Comparison of ENCODE assay signal across 8 cellular contexts in genomic region chr6:31836036-31836675, GRCh38. TPM values are rescaled to one million over a fixed set of nuclear protein-coding genes. Genes with fewer than 3 reads are reported as not detected.
DNase-seq lines count a peak whose midpoint lies in the region; ATAC-seq and TF ChIP-seq lines count a peak whose summit lies in the region.

No MANE protein-coding gene starts in this region.

- peak overlapping the region; percentile 97 for H3K9ac ChIP-seq in BLaER1

- no peaks in the 10 kb centered on the region for H3K9me3 Mint-ChIP-seq in chondrocyte (ENCODE audit: low read depth)
- H3K9me3 Mint-ChIP-seq in naive thymus-derived CD4-positive, alpha-beta T cell = no peaks in the 10 kb centered on the region

- peak overlapping the region; percentile 98 for H3K27ac ChIP-seq in BLaER1
- H3K27ac ChIP-seq in naive thymus-derived CD4-positive, alpha-beta T cell (ENCODE audit: low read depth, low read length) = peak overlapping the region; percentile 92

- peak overlapping the region; percentile 96 for H3K4me2 ChIP-seq in BLaER1

- POLR2A ChIA-PET in naive thymus-derived CD4-positive, alpha-beta T cell (lab: Charles Lee) = interaction anchor here (0.7 to 3.7 kb wide), 15 partner anchors 9 to 318 kb away, joined by 3 to 21 read pairs (median 5); partner anchors contain the start of genes ABHD16A, CSNK2B, DDAH2 and DDX39B

- H3K4me3 Mint-ChIP-seq in chondrocyte (ENCODE audit: unreplicated experiment) = peak overlapping the region; percentile 95
- peak overlapping the region; percentile 84 to 99 (median 99) for H3K4me3 Mint-ChIP-seq in naive thymus-derived CD4-positive, alpha-beta T cell

- H3K27me3 ChIP-seq in BLaER1 = no peaks in the 10 kb centered on the region
- no peaks in the 10 kb centered on the region for H3K27me3 ChIP-seq in naive thymus-derived CD4-positive, alpha-beta T cell (ENCODE audit: control insufficient read depth in 2 of 2, insufficient read depth in 2 of 2, low read length in 2 of 2)

- H3K36me3 ChIP-seq in BLaER1 = peaks cover 53% of the 10 kb centered on the region
- peaks cover 0 to 51% (median 14%) of the 10 kb centered on the region in 3 experiments for H3K36me3 ChIP-seq in naive thymus-derived CD4-positive, alpha-beta T cell (ENCODE audit: control insufficient read depth in 2 of 3, insufficient read depth in 3 of 3, low read length in 3 of 3)

- H3K9me3 ChIP-seq in BLaER1 = no peaks in the 10 kb centered on the region
- no peaks in the 10 kb centered on the region for H3K9me3 ChIP-seq in naive thymus-derived CD4-positive, alpha-beta T cell (ENCODE audit: control insufficient read depth in 2 of 3, low read length in 3 of 3)

- H3K4me3 ChIP-seq in BLaER1 (peak overlapping the region; percentile 83), LNCaP clone FGC (ENCODE audit: low read depth, low read length) (peak overlapping the region; percentile 80)
- H3K4me3 ChIP-seq in naive thymus-derived CD4-positive, alpha-beta T cell (ENCODE audit: low read length) = peak overlapping the region; percentile 56

- peaks cover 61% of the 10 kb centered on the region for H3K4me1 ChIP-seq in BLaER1
- H3K4me1 ChIP-seq in naive thymus-derived CD4-positive, alpha-beta T cell (ENCODE audit: control insufficient read depth in 2 of 2, insufficient read depth in 2 of 2, low read length in 2 of 2) = peaks cover 34 to 41% of the 10 kb centered on the region in 2 donors

- intact Hi-C loops in naive thymus-derived CD4-positive, alpha-beta T cell (cut with micrococcal nuclease) = loop anchor here (5.0 to 10.0 kb wide), 4 partner anchors 121 to 1019 kb away; partner anchors contain the start of genes MICA (in 1 of the 2), MICB (in 1 of the 2), NELFE (in 1 of the 2) and PSMB9 (in 1 of the 2)

- DNase-seq in LNCaP clone FGC (ENCODE audit: low read depth) = no peak
- DNase-seq in chondrocyte (ENCODE audit: low spot score) = no peak
- no peak for DNase-seq in naive thymus-derived CD4-positive, alpha-beta T cell
- no peak for DNase-seq in AG20443 (ENCODE audit: low spot score)
- no peak for DNase-seq in retina
- DNase-seq in glomerular visceral epithelial cell (ENCODE audit: extremely low spot score) = no peak

- H3K4me1 Mint-ChIP-seq in chondrocyte (ENCODE audit: low read depth) = peaks cover 43% of the 10 kb centered on the region
- H3K4me1 Mint-ChIP-seq in naive thymus-derived CD4-positive, alpha-beta T cell = peaks cover 26 to 48% (median 39%) of the 10 kb centered on the region in 7 donors

- H3K27ac Mint-ChIP-seq in chondrocyte (ENCODE audit: unreplicated experiment) = peak overlapping the region; percentile 97
- peak overlapping the region; percentile 91 to 100 (median 99) for H3K27ac Mint-ChIP-seq in naive thymus-derived CD4-positive, alpha-beta T cell

- CTCF ChIA-PET in naive thymus-derived CD4-positive, alpha-beta T cell (lab: Charles Lee) = interaction anchor here (0.7 to 1.7 kb wide), 3 partner anchors 27 to 248 kb away, joined by 3 to 7 read pairs (median 3); partner anchors contain the start of gene NEU1

- peaks cover 58% of the 10 kb centered on the region for H4K20me1 ChIP-seq in BLaER1

- H3K27me3 Mint-ChIP-seq in chondrocyte (ENCODE audit: low read depth) = no peaks in the 10 kb centered on the region
- no peaks in the 10 kb centered on the region for H3K27me3 Mint-ChIP-seq in naive thymus-derived CD4-positive, alpha-beta T cell

- H3K36me3 Mint-ChIP-seq in chondrocyte (ENCODE audit: low read depth) = peaks cover 34% of the 10 kb centered on the region
- H3K36me3 Mint-ChIP-seq in naive thymus-derived CD4-positive, alpha-beta T cell = peaks cover 3 to 40% (median 24%) of the 10 kb centered on the region in 5 donors

- no peak for ATAC-seq in naive thymus-derived CD4-positive, alpha-beta T cell
- no peak for ATAC-seq in HG03354 (IDR thresholded peaks at IDR 0.05; ENCODE audit: poor library complexity, severe bottlenecking, unreplicated experiment)

- TF ChIP-seq CTCF in LNCaP clone FGC (IDR thresholded peaks at IDR 0.05; ENCODE audit: control insufficient read depth, extremely low read depth, insufficient read depth) (no peak), chondrocyte (IDR thresholded peaks at IDR 0.05) (no peak)

RNA-seq across cellular contexts. Expression of gene HSPA1B, which starts 8.6 kb away (rescaled TPM):
- total RNA-seq in chondrocyte = 46.8 to 57.9 TPM (median 50.4 TPM) in 3 replicates
- total RNA-seq in naive thymus-derived CD4-positive, alpha-beta T cell = 10 to 100 TPM in 4 of 5 experiments, 1 to 10 TPM in 1; 8.6 to 68.9 (median 28.9) TPM
- polyA plus RNA-seq in naive thymus-derived CD4-positive, alpha-beta T cell = 1 to 10 TPM; 2.8 to 3.6 TPM

RNA-seq across cellular contexts. Expression of gene HSPA1A, which starts 20.8 kb away (rescaled TPM):
- 23.0 to 46.3 TPM (median 46.2 TPM) in 3 replicates for total RNA-seq in chondrocyte
- total RNA-seq in naive thymus-derived CD4-positive, alpha-beta T cell = 100 to 1,000 TPM in 1 of 5 experiments, 10 to 100 TPM in 3, 1 to 10 TPM in 1; 6.7 to 125 (median 30.3) TPM
- 10 to 100 TPM; 26.0 to 52.5 TPM for polyA plus RNA-seq in naive thymus-derived CD4-positive, alpha-beta T cell

RNA-seq across cellular contexts. Expression of gene HSPA1L, which starts 21.1 kb away (rescaled TPM):
- total RNA-seq in chondrocyte = 0.89 to 1.5 TPM (median 1.00 TPM) in 3 replicates
- 1 to 10 TPM; 3.3 to 5.5 (median 4.7) TPM for total RNA-seq in naive thymus-derived CD4-positive, alpha-beta T cell
- 1 to 10 TPM; 2.3 to 3.6 TPM for polyA plus RNA-seq in naive thymus-derived CD4-positive, alpha-beta T cell

RNA-seq across cellular contexts. Expression of gene NEU1, which starts 26.5 kb away (rescaled TPM):
- total RNA-seq in chondrocyte = 63.8 to 67.5 TPM (median 64.2 TPM) in 3 replicates
- total RNA-seq in naive thymus-derived CD4-positive, alpha-beta T cell = 10 to 100 TPM; 18.6 to 35.0 (median 20.1) TPM
- 10 to 100 TPM; 13.6 to 19.9 TPM for polyA plus RNA-seq in naive thymus-derived CD4-positive, alpha-beta T cell

RNA-seq across cellular contexts. Expression of gene LSM2, which starts 29.4 kb away (rescaled TPM):
- total RNA-seq in chondrocyte = 35.0 to 42.5 TPM (median 35.7 TPM) in 3 replicates
- 10 to 100 TPM; 22.9 to 94.5 (median 29.2) TPM for total RNA-seq in naive thymus-derived CD4-positive, alpha-beta T cell
- polyA plus RNA-seq in naive thymus-derived CD4-positive, alpha-beta T cell = 10 to 100 TPM; 58.9 to 67.9 TPM
